In the genomic region with DNA sequence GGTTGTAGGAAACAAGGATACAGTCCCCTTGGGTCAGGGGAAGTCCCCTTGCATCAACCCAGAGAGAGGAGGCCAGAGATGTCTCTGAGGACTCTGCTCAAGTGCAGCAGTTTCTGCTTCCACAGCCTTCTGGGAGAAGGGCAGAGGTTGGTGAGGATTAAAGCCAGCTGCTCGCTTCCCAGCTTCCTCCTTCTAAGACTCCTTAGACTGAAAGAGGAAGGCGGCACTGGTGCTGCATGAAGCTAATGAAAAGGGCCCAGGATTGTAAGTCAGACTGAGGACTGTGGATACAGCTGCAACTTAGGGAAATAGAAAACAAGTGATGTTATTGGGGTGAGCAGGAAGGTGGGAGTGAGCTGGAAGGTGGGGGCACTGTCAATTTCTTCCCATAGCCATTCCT, we compare ENCODE assay signal across 31 cellular contexts. TPM values are rescaled to one million over a fixed set of nuclear protein-coding genes. Genes with fewer than 3 reads are reported as not detected.
DNase-seq lines count a peak whose midpoint lies in the region; ATAC-seq and TF ChIP-seq lines count a peak whose summit lies in the region.
"Had no signal": no experiment of that assay in that cellular context is flagged by ENCODE, and none has a peak within 500 bp of the region (broad histone marks: within the 10 kb centered on the region; RNA-seq: fewer than 3 reads in every experiment).

A gene (plus strand): TSS at position 202 of the 400 bp plus-strand sequence. CDS start 6,255 bp downstream, outside the sequence.

- WGBS in heart right ventricle, 2 donors = 71 to 72% methylated on average over 2 of the region's 2 CpGs

- H3K27ac Mint-ChIP-seq in progenitor cell of endocrine pancreas = no peak within 1 kb of the TSS
- H3K27ac Mint-ChIP-seq in stimulated activated effector memory CD8-positive, alpha-beta T cell treated with anti-CD3 and anti-CD28 coated beads, Interleukin-12 subunit alpha, Interleukin-12 subunit beta, amount 100 ng/mL, for 72 hours = no peak within 1 kb of the TSS
- H3K27ac Mint-ChIP-seq: activated CD8-positive, alpha-beta T cell treated with anti-CD3 and anti-CD28 coated beads for 36 hours; nephron progenitor cell had no signal

- ATAC-seq in left ventricle myocardium superior (peak; percentile 26), heart right ventricle (no peak), left lobe of liver (peak; percentile 26)
- no peak for ATAC-seq in stimulated activated effector memory CD8-positive, alpha-beta T cell treated with anti-CD3 and anti-CD28 coated beads, Interleukin-12 subunit alpha, Interleukin-12 subunit beta, amount 100 ng/mL, for 72 hours
- ATAC-seq: activated CD4-positive, CD25-positive, alpha-beta regulatory T cell treated with anti-CD3 and anti-CD28 coated beads, Interleukin-2, amount 50 U/mL, for 24 hours; activated CD8-positive, alpha-beta T cell treated with anti-CD3 and anti-CD28 coated beads for 36 hours; foreskin keratinocyte had no signal

- no peaks in the 10 kb centered on the region for H3K36me3 Mint-ChIP-seq in progenitor cell of endocrine pancreas (ENCODE audit: insufficient read depth)
- H3K36me3 Mint-ChIP-seq in stimulated activated effector memory CD8-positive, alpha-beta T cell treated with anti-CD3 and anti-CD28 coated beads, Interleukin-12 subunit alpha, Interleukin-12 subunit beta, amount 100 ng/mL, for 72 hours = no peaks in the 10 kb centered on the region

- H3K4me1 ChIP-seq in heart right ventricle (no peaks in the 10 kb centered on the region), SJSA1 (replicated peaks) (peaks cover 35% of the 10 kb centered on the region)
- H3K4me1 ChIP-seq: BLaER1, SJCRH30, stomach, upper lobe of left lung had no signal

- DNase-seq in left ventricle myocardium superior (no peak), heart right ventricle (no peak), SJSA1 (ENCODE audit: low read depth in 1 of 2, low spot score in 2 of 2) (no peak), left lobe of liver (ENCODE audit: low spot score) (no peak), progenitor cell of endocrine pancreas (ENCODE audit: low spot score, unreplicated experiment) (no peak), NCI-H1694 (lab: John Stamatoyannopoulos, UW) (no peak), hippocampal formation (lab: John Stamatoyannopoulos, UW) (no peak)
- DNase-seq in stimulated activated effector memory CD8-positive, alpha-beta T cell treated with anti-CD3 and anti-CD28 coated beads, Interleukin-12 subunit alpha, Interleukin-12 subunit beta, amount 100 ng/mL, for 72 hours (ENCODE audit: low spot score in 2 of 2) = no peak
- DNase-seq: activated CD8-positive, alpha-beta T cell treated with anti-CD3 and anti-CD28 coated beads for 36 hours; activated naive CD4-positive, alpha-beta T cell; activated T-cell treated with anti-CD3 and anti-CD28 coated beads, Interleukin-2, amount 50 U/mL, for 1 hour; amniotic stem cell; dorsolateral prefrontal cortex; erythroblast; foreskin keratinocyte; kidney; NCI-H1417 treated with DMSO at 0.1 percent for 48 hours; NCI-H69; nephron progenitor cell; OCI-M1; SJCRH30; stimulated activated CD4-positive, alpha-beta T cell treated with anti-CD3 and anti-CD28 coated beads, Interleukin-4, amount 100 ng/mL, for 1 hour; stomach; T-helper 9 cell had no signal

- H3K36me3 ChIP-seq in heart right ventricle (no peaks in the 10 kb centered on the region), SJSA1 (no peaks in the 10 kb centered on the region)
- H3K36me3 ChIP-seq: BLaER1, cardiac muscle cell, SJCRH30, stomach, upper lobe of left lung had no signal

- no peaks in the 10 kb centered on the region for H3K9me3 ChIP-seq in heart right ventricle
- H3K9me3 ChIP-seq in SJSA1 (replicated peaks) = no peaks in the 10 kb centered on the region
- H3K9me3 ChIP-seq: BLaER1, SJCRH30, stomach, upper lobe of left lung had no signal

- intact Hi-C loops in left ventricle myocardium superior (cut with micrococcal nuclease) = no loop called here
- intact Hi-C loops in heart right ventricle (cut with DNase I) = no loop called here

- H3K4me3 Mint-ChIP-seq in progenitor cell of endocrine pancreas (ENCODE audit: low read depth) = no peak within 1 kb of the TSS
- no peak within 1 kb of the TSS for H3K4me3 Mint-ChIP-seq in stimulated activated effector memory CD8-positive, alpha-beta T cell treated with anti-CD3 and anti-CD28 coated beads, Interleukin-12 subunit alpha, Interleukin-12 subunit beta, amount 100 ng/mL, for 72 hours
- H3K4me3 Mint-ChIP-seq: activated CD8-positive, alpha-beta T cell treated with anti-CD3 and anti-CD28 coated beads for 36 hours; nephron progenitor cell had no signal

- no peak for TF ChIP-seq CTCF in heart right ventricle (IDR thresholded peaks at IDR 0.05)
- no peak for TF ChIP-seq CTCF in progenitor cell of endocrine pancreas (IDR thresholded peaks at IDR 0.05; ENCODE audit: unreplicated experiment)

- H3K27ac ChIP-seq in heart right ventricle (no peak within 1 kb of the TSS), SJSA1 (peak within 1 kb of the TSS; percentile 25)
- H3K27ac ChIP-seq: BLaER1, cardiac muscle cell, SJCRH30, skin epidermis, stomach, upper lobe of left lung had no signal

- H3K4me1 Mint-ChIP-seq in progenitor cell of endocrine pancreas (ENCODE audit: low read depth) = no peaks in the 10 kb centered on the region
- H3K4me1 Mint-ChIP-seq in stimulated activated effector memory CD8-positive, alpha-beta T cell treated with anti-CD3 and anti-CD28 coated beads, Interleukin-12 subunit alpha, Interleukin-12 subunit beta, amount 100 ng/mL, for 72 hours = peaks cover 9% of the 10 kb centered on the region
- H3K4me1 Mint-ChIP-seq: nephron progenitor cell had no signal

- H3K27me3 Mint-ChIP-seq in progenitor cell of endocrine pancreas = peaks cover under 1% of the 10 kb centered on the region

- H3K27me3 ChIP-seq in heart right ventricle (peaks cover 0 to 11% (median 0%) of the 10 kb centered on the region in 7 donors), SJSA1 (replicated peaks) (no peaks in the 10 kb centered on the region)
- H3K27me3 ChIP-seq: BLaER1, cardiac muscle cell, dorsolateral prefrontal cortex, foreskin keratinocyte, SJCRH30, stomach, upper lobe of left lung had no signal

- H3K4me3 ChIP-seq in heart right ventricle = no peak within 1 kb of the TSS
- no peak within 1 kb of the TSS for H3K4me3 ChIP-seq in SJSA1
- H3K4me3 ChIP-seq: BLaER1, cardiac muscle cell, dorsolateral prefrontal cortex, SJCRH30, skin epidermis, stomach, upper lobe of left lung had no signal

- no peaks in the 10 kb centered on the region for H3K9me3 Mint-ChIP-seq in progenitor cell of endocrine pancreas (ENCODE audit: low read depth)
- no peaks in the 10 kb centered on the region for H3K9me3 Mint-ChIP-seq in stimulated activated effector memory CD8-positive, alpha-beta T cell treated with anti-CD3 and anti-CD28 coated beads, Interleukin-12 subunit alpha, Interleukin-12 subunit beta, amount 100 ng/mL, for 72 hours
- H3K9me3 Mint-ChIP-seq: activated CD8-positive, alpha-beta T cell treated with anti-CD3 and anti-CD28 coated beads for 36 hours; nephron progenitor cell had no signal

RNA-seq across cellular contexts. Expression of the gene that starts here (rescaled TPM):
- total RNA-seq in left ventricle myocardium superior = not detected
- not detected for total RNA-seq in heart right ventricle
- polyA plus RNA-seq in heart right ventricle = not detected
- total RNA-seq in SJSA1 (2014; rRNA removed; shearing (Covaris generic)) = not detected in 2 replicates
- not detected for total RNA-seq in left lobe of liver
- not detected in 2 replicates for total RNA-seq in progenitor cell of endocrine pancreas
- total RNA-seq: activated CD8-positive, alpha-beta T cell treated with anti-CD3 and anti-CD28 coated beads for 36 hours; cardiac muscle cell; foreskin keratinocyte; kidney; LHCN-M2; posterior vena cava; SJCRH30; stomach had no signal
- polyA plus RNA-seq: cardiac muscle cell, foreskin keratinocyte, stomach had no signal

Comparison
In these comparisons a context has a peak if more than half of its experiments do, and no peak if none do; other contexts are left out.
1. Peak in ATAC-seq in left ventricle myocardium superior; RNA of the gene not detected or under 1 TPM.
2. Peak in ATAC-seq in left lobe of liver; RNA of the gene not detected or under 1 TPM.